ENCODE assay signal across 27 cellular contexts in genomic region chr9:133604856-133605255, GRCh38. TPM values are rescaled to one million over a fixed set of nuclear protein-coding genes. Genes with fewer than 3 reads are reported as not detected.
DNase-seq lines count a peak whose midpoint lies in the region; ATAC-seq lines count a peak whose summit lies in the region.
"Had no signal": no experiment of that assay in that cellular context is flagged by ENCODE, and none has a peak within 500 bp of the region (broad histone marks: within the 10 kb centered on the region; RNA-seq: fewer than 3 reads in every experiment).

No MANE protein-coding gene starts in this region.

- H3K36me3 Mint-ChIP-seq in activated naive CD8-positive, alpha-beta T cell treated with anti-CD3 and anti-CD28 coated beads, Interleukin-2, amount 50 U/mL, for 24 hours (ENCODE audit: low read depth) = no peaks in the 10 kb centered on the region
- no peaks in the 10 kb centered on the region for H3K36me3 Mint-ChIP-seq in naive thymus-derived CD8-positive, alpha-beta T cell

- DNase-seq in SHP77 (lab: John Stamatoyannopoulos, UW) = peak; percentile 31 to 47
- no peak for DNase-seq in SHP77 treated with DMSO at 0.1 percent for 48 hours (lab: John Stamatoyannopoulos, UW)
- peak; percentile 73 for DNase-seq in NCI-H2107 (lab: John Stamatoyannopoulos, UW)
- no peak for DNase-seq in activated naive CD8-positive, alpha-beta T cell treated with anti-CD3 and anti-CD28 coated beads, Interleukin-2, amount 50 U/mL, for 24 hours
- DNase-seq in naive thymus-derived CD8-positive, alpha-beta T cell = peak in 1 of 10 donors; percentile 54
- DNase-seq in T-helper 9 cell = no peak
- DNase-seq: 8988T, activated gamma-delta T cell, GDM1, H7, hypothalamus, islet precursor cell, NCI-H1105, NCI-H2029 treated with DMSO at 0.1 percent for 48 hours, NCI-H524 treated with DMSO at 0.1 percent for 48 hours, ovary, T-helper 17 cell, upper lobe of right lung had no signal

- H3K9me3 Mint-ChIP-seq in activated naive CD8-positive, alpha-beta T cell treated with anti-CD3 and anti-CD28 coated beads, Interleukin-2, amount 50 U/mL, for 24 hours = no peaks in the 10 kb centered on the region
- peaks cover 0 to 2% (median 0%) of the 10 kb centered on the region in 9 donors for H3K9me3 Mint-ChIP-seq in naive thymus-derived CD8-positive, alpha-beta T cell

- peak; percentile 21 for ATAC-seq in activated naive CD8-positive, alpha-beta T cell treated with anti-CD3 and anti-CD28 coated beads, Interleukin-2, amount 50 U/mL, for 24 hours
- ATAC-seq in naive thymus-derived CD8-positive, alpha-beta T cell = peak; percentile 27 to 43
- ATAC-seq in HG03097 (IDR thresholded peaks at IDR 0.05; ENCODE audit: low FRiP score, unreplicated experiment) (no peak), HG03045 (IDR thresholded peaks at IDR 0.05; ENCODE audit: unreplicated experiment) (no peak)
- ATAC-seq: right cardiac atrium, T-helper 17 cell, upper lobe of right lung had no signal

- H3K4me3 Mint-ChIP-seq in activated naive CD8-positive, alpha-beta T cell treated with anti-CD3 and anti-CD28 coated beads, Interleukin-2, amount 50 U/mL, for 24 hours = no peak overlapping the region
- H3K4me3 Mint-ChIP-seq in naive thymus-derived CD8-positive, alpha-beta T cell = no peak overlapping the region
- H3K4me3 Mint-ChIP-seq: T-helper 17 cell had no signal

- H3K27me3 Mint-ChIP-seq in activated naive CD8-positive, alpha-beta T cell treated with anti-CD3 and anti-CD28 coated beads, Interleukin-2, amount 50 U/mL, for 24 hours = peaks cover 25% of the 10 kb centered on the region
- H3K27me3 Mint-ChIP-seq in naive thymus-derived CD8-positive, alpha-beta T cell = peaks cover 5 to 34% (median 12%) of the 10 kb centered on the region in 5 donors

- no peak overlapping the region for H3K27ac Mint-ChIP-seq in activated naive CD8-positive, alpha-beta T cell treated with anti-CD3 and anti-CD28 coated beads, Interleukin-2, amount 50 U/mL, for 24 hours
- H3K27ac Mint-ChIP-seq in naive thymus-derived CD8-positive, alpha-beta T cell = peak overlapping the region in 2 of 10 donors; percentile 47 to 55
- H3K27ac Mint-ChIP-seq: T-helper 17 cell had no signal

- H3K4me1 Mint-ChIP-seq in activated naive CD8-positive, alpha-beta T cell treated with anti-CD3 and anti-CD28 coated beads, Interleukin-2, amount 50 U/mL, for 24 hours = peaks cover 8% of the 10 kb centered on the region
- peaks cover 1 to 15% (median 12%) of the 10 kb centered on the region in 4 donors for H3K4me1 Mint-ChIP-seq in naive thymus-derived CD8-positive, alpha-beta T cell

- POLR2A ChIA-PET in naive thymus-derived CD8-positive, alpha-beta T cell (lab: Charles Lee) = no interaction called here

RNA-seq across cellular contexts. Expression of gene FAM163B, which starts 4.3 kb away (rescaled TPM):
- total RNA-seq in naive thymus-derived CD8-positive, alpha-beta T cell = not detected
- not detected for polyA plus RNA-seq in naive thymus-derived CD8-positive, alpha-beta T cell
- total RNA-seq: HT1080, LHCN-M2, subcutaneous adipose tissue, T-helper 17 cell, upper lobe of right lung had no signal
- polyA plus RNA-seq: BJ, cardiac muscle cell, esophagus had no signal

RNA-seq across cellular contexts. Expression of gene DBH, which starts 31.3 kb away (rescaled TPM):
- not detected for total RNA-seq in naive thymus-derived CD8-positive, alpha-beta T cell
- polyA plus RNA-seq in naive thymus-derived CD8-positive, alpha-beta T cell = not detected
- total RNA-seq: cardiac muscle cell, HT1080, LHCN-M2, ovary, subcutaneous adipose tissue, upper lobe of right lung had no signal
- polyA plus RNA-seq: BJ had no signal

Comparison
In these comparisons a context has a peak if more than half of its experiments do, and no peak if none do; other contexts are left out.
1. DNase-seq: peak in SHP77 (2 of 2) and NCI-H2107 (single experiment); none in SHP77 treated with DMSO at 0.1 percent for 48 hours (single experiment), activated naive CD8-positive, alpha-beta T cell treated with anti-CD3 and anti-CD28 coated beads, Interleukin-2, amount 50 U/mL, for 24 hours (single experiment) and T-helper 9 cell (single experiment).
2. ATAC-seq: peak in activated naive CD8-positive, alpha-beta T cell treated with anti-CD3 and anti-CD28 coated beads, Interleukin-2, amount 50 U/mL, for 24 hours (single experiment) and naive thymus-derived CD8-positive, alpha-beta T cell (2 of 2); none in HG03097 (single experiment) and HG03045 (single experiment).